In the genomic region with DNA sequence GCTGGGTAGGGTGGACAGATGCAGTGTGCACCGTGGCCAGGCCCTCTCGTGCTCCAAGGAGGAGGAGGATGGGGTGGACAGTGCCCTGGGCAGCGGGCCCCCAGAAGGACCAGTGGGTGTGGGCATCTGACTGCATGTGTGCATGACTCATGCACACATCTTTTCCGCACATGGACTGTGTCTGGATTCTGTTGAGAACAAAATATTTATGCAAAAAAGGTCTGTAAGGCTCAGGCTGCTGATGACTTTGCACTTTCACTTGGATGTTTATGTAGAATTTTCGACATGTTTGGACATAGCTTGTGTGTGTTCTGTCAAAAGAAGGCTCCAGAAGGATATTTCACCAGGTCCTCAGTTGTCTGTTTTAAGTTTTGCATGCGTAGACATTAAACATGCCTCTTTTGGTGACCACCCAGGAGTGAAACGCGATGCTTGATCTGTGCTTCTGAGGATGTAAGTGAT, we compare ENCODE assay signal across 12 cellular contexts. TPM values are rescaled to one million over a fixed set of nuclear protein-coding genes. Genes with fewer than 3 reads are reported as not detected.
DNase-seq lines count a peak whose midpoint lies in the region; ATAC-seq and TF ChIP-seq lines count a peak whose summit lies in the region.
"Had no signal": no experiment of that assay in that cellular context is flagged by ENCODE, and none has a peak within 500 bp of the region (broad histone marks: within the 10 kb centered on the region; RNA-seq: fewer than 3 reads in every experiment).

No MANE protein-coding gene starts in this region.

- H3K36me3 Mint-ChIP-seq in Calu3 (ENCODE audit: insufficient read depth, unreplicated experiment), result peaks cover 43% of the 10 kb centered on the region

- DNase-seq in Calu3 (no peak), amniotic epithelial cell (ENCODE audit: low read depth) (peak; percentile 91), fibroblast of the conjunctiva (ENCODE audit: low read depth) (peak; percentile 89), retinal pigment epithelial cell (ENCODE audit: low read depth) (peak; percentile 57), NCI-H82 treated with DMSO at 0.1 percent for 48 hours (lab: John Stamatoyannopoulos, UW; ENCODE audit: unreplicated experiment) (no peak), HK-2 (ENCODE audit: unreplicated experiment) (no peak), T-helper 2 cell (no peak)
- DNase-seq: activated gamma-delta T cell, COR-L47, NCI-H2081 treated with DMSO at 0.1 percent for 48 hours, RPMI8226 had no signal

- H3K27me3 Mint-ChIP-seq in Calu3 (ENCODE audit: unreplicated experiment), result no peaks in the 10 kb centered on the region

- H3K27ac Mint-ChIP-seq in Calu3 (ENCODE audit: unreplicated experiment), result peak overlapping the region; percentile 21

- TF ChIP-seq CTCF in Calu3 (IDR thresholded peaks at IDR 0.05; ENCODE audit: unreplicated experiment) (no peak), retinal pigment epithelial cell (conservative IDR thresholded peaks at IDR 0.05; ENCODE audit: low read depth, low read length) (no peak)

- H3K4me3 ChIP-seq in retinal pigment epithelial cell (ENCODE audit: low read length), result no peak overlapping the region

- H3K4me1 Mint-ChIP-seq in Calu3 (ENCODE audit: low read depth, unreplicated experiment), result peaks cover 58% of the 10 kb centered on the region

- H3K4me3 Mint-ChIP-seq in Calu3 (ENCODE audit: low read depth, unreplicated experiment), result no peak overlapping the region

- H3K9me3 Mint-ChIP-seq in Calu3 (ENCODE audit: low read depth, unreplicated experiment), result no peaks in the 10 kb centered on the region

- BruUV-seq in Calu3 (replicated peaks; lab: Mats Ljungman, UMichigan), result no TSS peak

- no peak for ATAC-seq in GM19395 (IDR thresholded peaks at IDR 0.05; ENCODE audit: unreplicated experiment)

- CTCF ChIA-PET in Calu3 (lab: Charles Lee), result no interaction called here

- intact Hi-C loops in Calu3 (cut with micrococcal nuclease; ENCODE audit: unreplicated experiment), result no loop called here

RNA-seq across cellular contexts. Expression of a gene that starts 45.6 kb away (rescaled TPM):
- total RNA-seq in Calu3 (2022), result 297 and 314 TPM in 2 replicates

Comparison
In these comparisons a context has a peak if more than half of its experiments do, and no peak if none do; other contexts are left out.
1. DNase-seq: peak in amniotic epithelial cell (single experiment), fibroblast of the conjunctiva (single experiment) and retinal pigment epithelial cell (single experiment); none in Calu3 (single experiment), NCI-H82 treated with DMSO at 0.1 percent for 48 hours (single experiment), HK-2 (single experiment) and T-helper 2 cell (0 of 5).